14 cellular contexts compared by ENCODE assay signal in genomic region chrX:2391869-2392606, GRCh38.
DNase-seq lines count a peak whose midpoint lies in the region; FAIRE-seq and TF ChIP-seq lines count a peak whose summit lies in the region.
"Had no signal": no experiment of that assay in that cellular context is flagged by ENCODE, and none has a peak within 500 bp of the region (broad histone marks: within the 10 kb centered on the region; RNA-seq: fewer than 3 reads in every experiment).

No MANE protein-coding gene starts in this region.

- FAIRE-seq in bronchial epithelial cell (lab: Jason Lieb, UNC) (peak; percentile 100), kidney (lab: Jason Lieb, UNC) (no peak)
- FAIRE-seq: endothelial cell of umbilical vein had no signal

- H3K4me3 ChIP-seq in HUES64 (ENCODE audit: low read length) (no peak overlapping the region), bronchial epithelial cell (ENCODE audit: low read depth, low read length) (no peak overlapping the region), kidney (ENCODE audit: low read length in 2 of 2) (no peak overlapping the region), thyroid gland (replicated peaks in 1 of 3) (no peak overlapping the region)

- peak; percentile 46 for TF ChIP-seq CTCF in bronchial epithelial cell (IDR thresholded peaks at IDR 0.05; ENCODE audit: insufficient read depth, low read length, severe bottlenecking)
- peak; percentile 9 for TF ChIP-seq CTCF in kidney (IDR thresholded peaks at IDR 0.05; ENCODE audit: borderline replicate concordance, extremely low read depth, insufficient read depth)
- TF ChIP-seq CTCF in nephron progenitor cell (IDR thresholded peaks at IDR 0.05) = no peak
- no peak for TF ChIP-seq CTCF in thyroid gland (IDR thresholded peaks at IDR 0.05)

- H3K27ac Mint-ChIP-seq in nephron progenitor cell = no peak overlapping the region
- H3K27ac Mint-ChIP-seq: activated naive CD4-positive, alpha-beta T cell treated with anti-CD3 and anti-CD28 coated beads, Interleukin-2, amount 10 ng/mL, durations not matched to agents 7 days and 5 days; stimulated activated naive B cell treated with anti-CD40 and anti-IgM and Interleukin-4, amounts not matched to agents 10 μg/mL and 1 μg/mL and 100 μg/mL, for 72 hours had no signal

- H3K4me1 ChIP-seq in HUES64 (ENCODE audit: insufficient read depth, low read length) (no peaks in the 10 kb centered on the region), kidney (ENCODE audit: control insufficient read depth in 1 of 2, insufficient read depth in 1 of 2, low read depth in 1 of 2, low read length in 2 of 2) (no peaks in the 10 kb centered on the region), thyroid gland (no peaks in the 10 kb centered on the region)
- H3K4me1 ChIP-seq: BLaER1 treated with 17β-estradiol and CSF1 and Interleukin-3, amounts not matched to agents 10 nM and 100 nM had no signal

- 54% methylated on average over 13 of the region's 15 CpGs for WGBS in HUES64
- WGBS in thyroid gland, 2 donors = 87 to 88% methylated on average over 15 of the region's 15 CpGs

- H3K4me1 Mint-ChIP-seq in nephron progenitor cell = peaks cover 7% of the 10 kb centered on the region
- H3K4me1 Mint-ChIP-seq: activated naive CD4-positive, alpha-beta T cell treated with anti-CD3 and anti-CD28 coated beads, Interleukin-2, amount 10 ng/mL, durations not matched to agents 7 days and 5 days had no signal

- peaks cover 60% of the 10 kb centered on the region for H3K36me3 Mint-ChIP-seq in nephron progenitor cell (ENCODE audit: low read depth)

- H3K9me3 ChIP-seq in HUES64 (ENCODE audit: insufficient read depth, low read depth, low read length) (peaks cover 11% of the 10 kb centered on the region; the same call in 1 of the 2 replicates), kidney (ENCODE audit: control insufficient read depth in 1 of 2, low read length in 2 of 2) (peaks cover 0 to 6% of the 10 kb centered on the region in 2 donors), thyroid gland (no peaks in the 10 kb centered on the region)

- peaks cover 10% of the 10 kb centered on the region for H3K36me3 ChIP-seq in HUES64 (ENCODE audit: insufficient read depth, low read length)
- H3K36me3 ChIP-seq in bronchial epithelial cell (ENCODE audit: control insufficient read depth, insufficient read depth, low read length) = peaks cover 5% of the 10 kb centered on the region
- H3K36me3 ChIP-seq in kidney (ENCODE audit: control insufficient read depth in 1 of 2, insufficient read depth in 2 of 2, low read length in 2 of 2) = peaks cover 0 to 16% of the 10 kb centered on the region in 2 donors
- H3K36me3 ChIP-seq in thyroid gland = no peaks in the 10 kb centered on the region

- H3K27me3 Mint-ChIP-seq in nephron progenitor cell (ENCODE audit: low read depth, poor library complexity) = peaks cover 2% of the 10 kb centered on the region
- H3K27me3 Mint-ChIP-seq: activated naive CD4-positive, alpha-beta T cell treated with anti-CD3 and anti-CD28 coated beads, Interleukin-2, amount 10 ng/mL, durations not matched to agents 7 days and 5 days; stimulated activated naive B cell treated with anti-CD40 and anti-IgM and Interleukin-4, amounts not matched to agents 10 μg/mL and 1 μg/mL and 100 μg/mL, for 72 hours had no signal

- intact Hi-C loops in kidney (cut with DNase I) = no loop called here
- intact Hi-C loops in thyroid gland (cut with DNase I) = no loop called here

- peak; percentile 40 for DNase-seq in AG08395 (ENCODE audit: low spot score)
- peak; percentile 96 for DNase-seq in bronchial epithelial cell (ENCODE audit: low read depth)
- no peak for DNase-seq in kidney
- no peak for DNase-seq in nephron progenitor cell
- no peak for DNase-seq in stimulated activated CD4-positive, alpha-beta T cell treated with anti-CD3 and anti-CD28 coated beads, Interleukin-4, amount 100 ng/mL, for 24 hours
- DNase-seq in RPMI8226 = no peak
- no peak for DNase-seq in thyroid gland
- DNase-seq: activated CD4-positive, alpha-beta T cell treated with anti-CD3 and anti-CD28 coated beads for 1 hour; activated naive CD4-positive, alpha-beta T cell treated with anti-CD3 and anti-CD28 coated beads, Interleukin-2, amount 10 ng/mL, durations not matched to agents 7 days and 5 days; NCI-H1417 treated with DMSO at 0.1 percent for 48 hours; stimulated activated naive B cell treated with anti-CD40 and anti-IgM and Interleukin-4, amounts not matched to agents 10 μg/mL and 1 μg/mL and 100 μg/mL, for 72 hours had no signal

- H3K27ac ChIP-seq in HUES64 (ENCODE audit: low read depth, low read length) (peak overlapping the region; percentile 67; the same call in 1 of the 2 replicates), kidney (ENCODE audit: low read depth in 2 of 2, low read length in 2 of 2) (no peak overlapping the region), thyroid gland (no peak overlapping the region)
- H3K27ac ChIP-seq: BLaER1 treated with 17β-estradiol and CSF1 and Interleukin-3, amounts not matched to agents 10 nM and 100 nM had no signal

- H3K27me3 ChIP-seq in HUES64 (ENCODE audit: insufficient read depth, low read length) = no peaks in the 10 kb centered on the region
- H3K27me3 ChIP-seq in bronchial epithelial cell (ENCODE audit: control insufficient read depth, insufficient read depth, low read length) = no peaks in the 10 kb centered on the region
- no peaks in the 10 kb centered on the region for H3K27me3 ChIP-seq in thyroid gland
- H3K27me3 ChIP-seq: BLaER1 treated with 17β-estradiol and CSF1 and Interleukin-3, amounts not matched to agents 10 nM and 100 nM had no signal

- TF ChIP-seq POLR2A in thyroid gland (IDR thresholded peaks at IDR 0.05) = no peak

- H3K4me3 Mint-ChIP-seq in nephron progenitor cell = no peak overlapping the region
- H3K4me3 Mint-ChIP-seq: activated naive CD4-positive, alpha-beta T cell treated with anti-CD3 and anti-CD28 coated beads, Interleukin-2, amount 10 ng/mL, durations not matched to agents 7 days and 5 days; stimulated activated naive B cell treated with anti-CD40 and anti-IgM and Interleukin-4, amounts not matched to agents 10 μg/mL and 1 μg/mL and 100 μg/mL, for 72 hours had no signal

- H3K9me3 Mint-ChIP-seq in nephron progenitor cell = peaks cover 24% of the 10 kb centered on the region

- H3K9ac ChIP-seq in HUES64 (ENCODE audit: low read depth, low read length) (no peak overlapping the region), kidney (ENCODE audit: low read length in 2 of 2) (no peak overlapping the region)
- H3K9ac ChIP-seq: BLaER1 treated with 17β-estradiol and CSF1 and Interleukin-3, amounts not matched to agents 10 nM and 100 nM had no signal

Comparison
In these comparisons a context has a peak if more than half of its experiments do, and no peak if none do; other contexts are left out.
1. DNase-seq: peak in AG08395 (single experiment) and bronchial epithelial cell (single experiment); none in kidney (single experiment), nephron progenitor cell (single experiment), stimulated activated CD4-positive, alpha-beta T cell treated with anti-CD3 and anti-CD28 coated beads, Interleukin-4, amount 100 ng/mL, for 24 hours (single experiment), RPMI8226 (single experiment) and thyroid gland (0 of 2).
2. CTCF ChIP-seq: peak in bronchial epithelial cell (single experiment) and kidney (single experiment); none in nephron progenitor cell (single experiment) and thyroid gland (0 of 6).